Comparison of ENCODE assay signal across 1 cellular context in genomic region chrX:40165861-40166260, GRCh38.
TF ChIP-seq lines count a peak whose summit lies in the region.

No MANE protein-coding gene starts in this region.

TF ChIP-seq in SK-N-SH, 30 proteins besides CTCF, POLR2A, EP300 and RAD21 (continued from another document):
- TF ChIP-seq, protein P1, sequence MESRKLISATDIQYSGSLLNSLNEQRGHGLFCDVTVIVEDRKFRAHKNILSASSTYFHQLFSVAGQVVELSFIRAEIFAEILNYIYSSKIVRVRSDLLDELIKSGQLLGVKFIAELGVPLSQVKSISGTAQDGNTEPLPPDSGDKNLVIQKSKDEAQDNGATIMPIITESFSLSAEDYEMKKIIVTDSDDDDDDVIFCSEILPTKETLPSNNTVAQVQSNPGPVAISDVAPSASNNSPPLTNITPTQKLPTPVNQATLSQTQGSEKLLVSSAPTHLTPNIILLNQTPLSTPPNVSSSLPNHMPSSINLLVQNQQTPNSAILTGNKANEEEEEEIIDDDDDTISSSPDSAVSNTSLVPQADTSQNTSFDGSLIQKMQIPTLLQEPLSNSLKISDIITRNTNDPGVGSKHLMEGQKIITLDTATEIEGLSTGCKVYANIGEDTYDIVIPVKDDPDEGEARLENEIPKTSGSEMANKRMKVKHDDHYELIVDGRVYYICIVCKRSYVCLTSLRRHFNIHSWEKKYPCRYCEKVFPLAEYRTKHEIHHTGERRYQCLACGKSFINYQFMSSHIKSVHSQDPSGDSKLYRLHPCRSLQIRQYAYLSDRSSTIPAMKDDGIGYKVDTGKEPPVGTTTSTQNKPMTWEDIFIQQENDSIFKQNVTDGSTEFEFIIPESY (IDR thresholded peaks at IDR 0.05; ENCODE audit: borderline replicate concordance, low read depth) = no peak
- TF ChIP-seq YY1 (IDR thresholded peaks at IDR 0.05; ENCODE audit: low read depth) (no peak), TAF1 (IDR thresholded peaks at IDR 0.05; ENCODE audit: borderline replicate concordance, low read depth, low read length) (no peak), FOSL2 (IDR thresholded peaks at IDR 0.05; ENCODE audit: borderline replicate concordance, low read depth) (no peak), USF2 (IDR thresholded peaks at IDR 0.05; ENCODE audit: borderline replicate concordance, low read depth, low read length) (no peak), EZH2phosphoT487 (IDR thresholded peaks at IDR 0.05; ENCODE audit: borderline replicate concordance, low read depth) (no peak), NFIC (IDR thresholded peaks at IDR 0.05; ENCODE audit: borderline replicate concordance) (no peak), MEF2A (IDR thresholded peaks at IDR 0.05; ENCODE audit: borderline replicate concordance, low read depth) (no peak), RXRA (IDR thresholded peaks at IDR 0.05; ENCODE audit: borderline replicate concordance, low read depth) (no peak), RCOR1 (IDR thresholded peaks at IDR 0.05; ENCODE audit: low read length) (no peak)
- TF ChIP-seq, protein P2, sequence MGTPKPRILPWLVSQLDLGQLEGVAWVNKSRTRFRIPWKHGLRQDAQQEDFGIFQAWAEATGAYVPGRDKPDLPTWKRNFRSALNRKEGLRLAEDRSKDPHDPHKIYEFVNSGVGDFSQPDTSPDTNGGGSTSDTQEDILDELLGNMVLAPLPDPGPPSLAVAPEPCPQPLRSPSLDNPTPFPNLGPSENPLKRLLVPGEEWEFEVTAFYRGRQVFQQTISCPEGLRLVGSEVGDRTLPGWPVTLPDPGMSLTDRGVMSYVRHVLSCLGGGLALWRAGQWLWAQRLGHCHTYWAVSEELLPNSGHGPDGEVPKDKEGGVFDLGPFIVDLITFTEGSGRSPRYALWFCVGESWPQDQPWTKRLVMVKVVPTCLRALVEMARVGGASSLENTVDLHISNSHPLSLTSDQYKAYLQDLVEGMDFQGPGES (IDR thresholded peaks at IDR 0.05; ENCODE audit: low read depth, low read length) = no peak
- TF ChIP-seq, protein P3, sequence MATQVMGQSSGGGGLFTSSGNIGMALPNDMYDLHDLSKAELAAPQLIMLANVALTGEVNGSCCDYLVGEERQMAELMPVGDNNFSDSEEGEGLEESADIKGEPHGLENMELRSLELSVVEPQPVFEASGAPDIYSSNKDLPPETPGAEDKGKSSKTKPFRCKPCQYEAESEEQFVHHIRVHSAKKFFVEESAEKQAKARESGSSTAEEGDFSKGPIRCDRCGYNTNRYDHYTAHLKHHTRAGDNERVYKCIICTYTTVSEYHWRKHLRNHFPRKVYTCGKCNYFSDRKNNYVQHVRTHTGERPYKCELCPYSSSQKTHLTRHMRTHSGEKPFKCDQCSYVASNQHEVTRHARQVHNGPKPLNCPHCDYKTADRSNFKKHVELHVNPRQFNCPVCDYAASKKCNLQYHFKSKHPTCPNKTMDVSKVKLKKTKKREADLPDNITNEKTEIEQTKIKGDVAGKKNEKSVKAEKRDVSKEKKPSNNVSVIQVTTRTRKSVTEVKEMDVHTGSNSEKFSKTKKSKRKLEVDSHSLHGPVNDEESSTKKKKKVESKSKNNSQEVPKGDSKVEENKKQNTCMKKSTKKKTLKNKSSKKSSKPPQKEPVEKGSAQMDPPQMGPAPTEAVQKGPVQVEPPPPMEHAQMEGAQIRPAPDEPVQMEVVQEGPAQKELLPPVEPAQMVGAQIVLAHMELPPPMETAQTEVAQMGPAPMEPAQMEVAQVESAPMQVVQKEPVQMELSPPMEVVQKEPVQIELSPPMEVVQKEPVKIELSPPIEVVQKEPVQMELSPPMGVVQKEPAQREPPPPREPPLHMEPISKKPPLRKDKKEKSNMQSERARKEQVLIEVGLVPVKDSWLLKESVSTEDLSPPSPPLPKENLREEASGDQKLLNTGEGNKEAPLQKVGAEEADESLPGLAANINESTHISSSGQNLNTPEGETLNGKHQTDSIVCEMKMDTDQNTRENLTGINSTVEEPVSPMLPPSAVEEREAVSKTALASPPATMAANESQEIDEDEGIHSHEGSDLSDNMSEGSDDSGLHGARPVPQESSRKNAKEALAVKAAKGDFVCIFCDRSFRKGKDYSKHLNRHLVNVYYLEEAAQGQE (IDR thresholded peaks at IDR 0.05; ENCODE audit: low read depth, low read length) = no peak
